In the genomic region with DNA sequence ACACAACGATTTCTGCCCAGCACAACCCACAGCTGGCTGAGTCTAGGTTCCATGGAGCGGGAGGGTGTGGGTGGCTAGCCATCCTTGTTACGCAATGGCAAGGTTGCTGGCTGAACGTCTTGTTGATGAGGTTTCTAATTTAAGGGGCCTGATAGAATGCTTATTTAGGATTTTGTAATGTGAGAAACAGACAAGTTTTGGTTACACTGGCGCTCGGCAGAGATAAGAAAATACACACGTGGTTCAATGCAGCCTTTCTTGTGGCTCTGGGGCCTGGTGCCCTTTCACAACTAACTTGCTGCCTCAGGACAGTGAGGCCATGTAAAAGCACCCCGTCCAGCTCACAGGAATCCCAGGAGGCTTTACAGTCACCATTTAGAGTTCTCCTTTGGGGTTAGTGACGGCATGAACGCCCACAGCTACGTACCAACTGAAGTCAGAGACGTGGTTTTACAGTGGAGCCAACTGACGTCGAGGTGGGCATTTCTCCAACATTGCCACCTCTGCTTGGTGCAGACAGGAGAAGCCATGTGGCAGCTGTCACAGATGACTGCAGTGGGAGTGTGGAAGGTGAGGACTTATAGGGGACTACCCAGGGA, we compare ENCODE assay signal across 11 cellular contexts. TPM values are rescaled to one million over a fixed set of nuclear protein-coding genes. Genes with fewer than 3 reads are reported as not detected.
A peak's percentile ranks its signal among the peaks of the same experiment; 100 is the strongest.
DNase-seq lines count a peak whose midpoint lies in the region; ATAC-seq and TF ChIP-seq lines count a peak whose summit lies in the region.
"Had no signal": no experiment of that assay in that cellular context is flagged by ENCODE, and none has a peak within 500 bp of the region (broad histone marks: within the 10 kb centered on the region; RNA-seq: fewer than 3 reads in every experiment).

No MANE protein-coding gene starts in this region.

- H3K4me3 ChIP-seq in AG10803 (ENCODE audit: low read length) (no peak overlapping the region), esophagus squamous epithelium (no peak overlapping the region)
- H3K4me3 ChIP-seq: skin epidermis had no signal

- H3K36me3 ChIP-seq in esophagus squamous epithelium, result no peaks in the 10 kb centered on the region

- TF ChIP-seq CTCF in AG10803 (conservative IDR thresholded peaks at IDR 0.05; ENCODE audit: low read length) (no peak), esophagus squamous epithelium (IDR thresholded peaks at IDR 0.05) (no peak)

- H3K27ac ChIP-seq in esophagus squamous epithelium, result peak overlapping the region in 1 of 4 donors; percentile 52

- TF ChIP-seq POLR2A in esophagus squamous epithelium (IDR thresholded peaks at IDR 0.05), result no peak

- H3K9me3 ChIP-seq in esophagus squamous epithelium, result no peaks in the 10 kb centered on the region

- WGBS in esophagus squamous epithelium, 2 donors, result 44 to 78% methylated on average over 6 to 11 of the region's 14 CpGs

- intact Hi-C loops in posterior cingulate gyrus (cut with DNase I) (no loop called here), esophagus squamous epithelium (cut with DNase I) (no loop called here)

- H3K27me3 ChIP-seq in esophagus squamous epithelium, result no peaks in the 10 kb centered on the region

- peaks cover 0 to 3% (median 0%) of the 10 kb centered on the region in 3 donors for H3K4me1 ChIP-seq in esophagus squamous epithelium

- no peak for ATAC-seq in HG03159 (IDR thresholded peaks at IDR 0.05; ENCODE audit: unreplicated experiment)

- DNase-seq in AG10803 (ENCODE audit: low read depth) (peak; percentile 92), NOMO-1 treated with DMSO at 0.1 percent for 48 hours (lab: John Stamatoyannopoulos, UW; ENCODE audit: unreplicated experiment) (peak; percentile 43), fibroblast of peridontal ligament (ENCODE audit: extremely low read depth) (peak; percentile 46), posterior cingulate gyrus (peak in 6 of 10 donors; percentile 21 to 89 (median 40)), esophagus squamous epithelium (lab: John Stamatoyannopoulos, UW) (no peak), nucleus accumbens (lab: John Stamatoyannopoulos, UW) (no peak), hippocampal formation (lab: John Stamatoyannopoulos, UW) (no peak)
- DNase-seq: MM.1S, NCI-H345 had no signal

RNA-seq across cellular contexts. Expression of gene PIEZO2, which starts 29.7 kb away (rescaled TPM):
- total RNA-seq in esophagus squamous epithelium, result 1 to 10 TPM in 3 of 4 donors, not detected in 1; 2.1 to 7.4 (median 2.5) TPM

Comparison
In these comparisons a context has a peak if more than half of its experiments do, and no peak if none do; other contexts are left out.
1. DNase-seq: peak in AG10803 (single experiment), NOMO-1 treated with DMSO at 0.1 percent for 48 hours (single experiment), fibroblast of peridontal ligament (single experiment) and posterior cingulate gyrus (6 of 10); none in esophagus squamous epithelium (single experiment), nucleus accumbens (0 of 56) and hippocampal formation (0 of 2).